ENCODE assay signal across 21 cellular contexts in genomic region chr11:15927196-15927865, GRCh38.
"Had no signal": no experiment of that assay in that cellular context is flagged by ENCODE, and none has a peak within 500 bp of the region (broad histone marks: within the 10 kb centered on the region; RNA-seq: fewer than 3 reads in every experiment).

No MANE protein-coding gene starts in this region.

- H3K4me3 ChIP-seq: coronary artery, esophagus muscularis mucosa, gastroesophageal sphincter, neural progenitor cell, ovary, right atrium auricular region, smooth muscle cell, thyroid gland, upper lobe of left lung, vagina had no signal

- H3K27ac ChIP-seq: coronary artery, epithelial cell of prostate, esophagus muscularis mucosa, gastroesophageal sphincter, neural progenitor cell, ovary, right atrium auricular region, thyroid gland, upper lobe of left lung, vagina had no signal

- H3K27ac Mint-ChIP-seq: immature natural killer cell; natural killer cell treated with Interleukin-12 subunit alpha and Interleukin-12 subunit beta and Interleukin-15 and Interleukin-18, amount 100 ng/mL, for 72 hours; neural progenitor cell had no signal

- H3K9me3 ChIP-seq: ovary, right atrium auricular region, thyroid gland, upper lobe of left lung, vagina had no signal

- H3K4me3 Mint-ChIP-seq: immature natural killer cell; natural killer cell treated with Interleukin-12 subunit alpha and Interleukin-12 subunit beta and Interleukin-15 and Interleukin-18, amount 100 ng/mL, for 72 hours; neural progenitor cell had no signal

- H3K4me2 ChIP-seq: neural progenitor cell, smooth muscle cell had no signal

- H3K9ac ChIP-seq: neural progenitor cell had no signal

- ATAC-seq: gastroesophageal sphincter; natural killer cell treated with Interleukin-12 subunit alpha and Interleukin-12 subunit beta and Interleukin-15 and Interleukin-18, amount 100 ng/mL, for 72 hours had no signal

- H3K36me3 Mint-ChIP-seq: immature natural killer cell; natural killer cell treated with Interleukin-12 subunit alpha and Interleukin-12 subunit beta and Interleukin-15 and Interleukin-18, amount 100 ng/mL, for 72 hours; neural progenitor cell had no signal

- H3K27me3 ChIP-seq: gastroesophageal sphincter, neural progenitor cell, ovary, right atrium auricular region, thyroid gland, upper lobe of left lung, vagina had no signal

- H3K4me1 ChIP-seq: esophagus muscularis mucosa, gastroesophageal sphincter, neural progenitor cell, thyroid gland, upper lobe of left lung, vagina had no signal

- DNase-seq: effector CD8-positive, alpha-beta T cell; glutamatergic neuron; immature natural killer cell; kidney; left cardiac atrium; nucleus accumbens; ovary; stimulated activated CD4-positive, alpha-beta T cell treated with anti-CD3 and anti-CD28 coated beads, Interleukin-2, amount 100 ng/mL, for 48 hours; stimulated activated naive CD4-positive, alpha-beta T cell treated with Interleukin-2 at 50 U/mL for 16 hours; thyroid gland; upper lobe of left lung had no signal

- FAIRE-seq: endometrium, kidney had no signal

- H3K4me1 Mint-ChIP-seq: immature natural killer cell had no signal

- H3K36me3 ChIP-seq: esophagus muscularis mucosa, gastroesophageal sphincter, ovary, right atrium auricular region, thyroid gland, upper lobe of left lung, vagina had no signal

- H2AFZ ChIP-seq: neural progenitor cell had no signal
